ENCODE assay signal across 18 cellular contexts in genomic region chr15:49492151-49492550, GRCh38.
DNase-seq lines count a peak whose midpoint lies in the region; ATAC-seq and TF ChIP-seq lines count a peak whose summit lies in the region.
"Had no signal": no experiment of that assay in that cellular context is flagged by ENCODE, and none has a peak within 500 bp of the region (broad histone marks: within the 10 kb centered on the region; RNA-seq: fewer than 3 reads in every experiment).

No MANE protein-coding gene starts in this region.

- no peak overlapping the region for H2AK9ac ChIP-seq in IMR-90 (replicated peaks; ENCODE audit: low read depth, low read length, poor library complexity)

- H3K4me2 ChIP-seq in IMR-90 (ENCODE audit: low read depth, low read length) (no peak overlapping the region), mammary epithelial cell (ENCODE audit: insufficient read depth, low read depth, low read length) (no peak overlapping the region)
- H3K4me2 ChIP-seq: A549, GM23338 had no signal

- no peak for TF ChIP-seq RAD21 in IMR-90 (IDR thresholded peaks at IDR 0.05; ENCODE audit: low read length)

- peaks cover under 1% of the 10 kb centered on the region; the same call in 1 of the 2 replicates for H3K9me1 ChIP-seq in IMR-90 (ENCODE audit: insufficient read depth, low read length)

- H3K9me3 ChIP-seq in IMR-90 (ENCODE audit: control insufficient read depth, insufficient read depth, low read length), result no peaks in the 10 kb centered on the region
- no peaks in the 10 kb centered on the region for H3K9me3 ChIP-seq in mammary epithelial cell (replicated peaks; ENCODE audit: insufficient read depth, low read length)
- no peaks in the 10 kb centered on the region for H3K9me3 ChIP-seq in effector memory CD4-positive, alpha-beta T cell (ENCODE audit: control insufficient read depth, low read length)
- H3K9me3 ChIP-seq: A549, Caco-2 had no signal

- H4K20me1 ChIP-seq in IMR-90 (ENCODE audit: insufficient read depth, low read length), result no peaks in the 10 kb centered on the region
- H4K20me1 ChIP-seq in mammary epithelial cell (ENCODE audit: insufficient read depth, low read length), result no peaks in the 10 kb centered on the region

- H3K4ac ChIP-seq in IMR-90 (ENCODE audit: low read depth, low read length), result no peak overlapping the region

- POLR2A ChIA-PET in IMR-90 (lab: Charles Lee; ENCODE audit: unreplicated experiment), result no interaction called here

- H4K5ac ChIP-seq in IMR-90 (ENCODE audit: low read depth, low read length), result peak overlapping the region; percentile 49; the same call in 1 of the 2 replicates

- no peaks in the 10 kb centered on the region for H3K79me2 ChIP-seq in ACC112 (ENCODE audit: control insufficient read depth, insufficient read depth, low read length, unreplicated experiment)
- H3K79me2 ChIP-seq in mammary epithelial cell (ENCODE audit: insufficient read depth, low read length), result no peaks in the 10 kb centered on the region

- no TSS peak for BruUV-seq in IMR-90 (replicated peaks; lab: Mats Ljungman, UMichigan)
- BruUV-seq in mammary epithelial cell (replicated peaks; lab: Mats Ljungman, UMichigan), result no TSS peak

- TF ChIP-seq CTCF in IMR-90 (conservative IDR thresholded peaks at IDR 0.05; ENCODE audit: low read depth, low read length) (no peak), mammary epithelial cell (conservative IDR thresholded peaks at IDR 0.05 in 1 of 2, IDR thresholded peaks at IDR 0.05 in 1 of 2; ENCODE audit: extremely low read depth in 1 of 2, insufficient read depth in 1 of 2, low read depth in 1 of 2, low read length in 2 of 2) (no peak)

- no peak overlapping the region for H3K23ac ChIP-seq in IMR-90 (ENCODE audit: low read depth, low read length)

- no peak overlapping the region for H2AK5ac ChIP-seq in IMR-90 (ENCODE audit: low read depth, low read length)

- intact Hi-C loops in IMR-90 (cut with micrococcal nuclease), result loop anchor here (5.0 kb wide), 2 partner anchors 130 to 355 kb away; partner anchors contain the start of genes DTWD1 and FAM227B
- intact Hi-C loops in mammary epithelial cell (cut with micrococcal nuclease), result loop anchor here (2.0 kb wide), 1 partner anchor 129 kb away; the partner anchor contains the start of genes DTWD1 and FAM227B
- intact Hi-C loops in left cardiac atrium (cut with DNase I), result no loop called here

- in situ Hi-C loops in IMR-90 (cut with MboI; ENCODE audit: low sequenced_read_pairs), result no loop called here
- in situ Hi-C loops in mammary epithelial cell (cut with MboI; ENCODE audit: low sequenced_read_pairs in 2 of 2), result no loop called here

- ATAC-seq in IMR-90 (ENCODE audit: low read depth) (no peak), left cardiac atrium (no peak), GM21723 (IDR thresholded peaks at IDR 0.05; ENCODE audit: unreplicated experiment) (no peak)
- ATAC-seq: A549, GM23338, HCT116 had no signal

- no peak overlapping the region for H3K14ac ChIP-seq in IMR-90 (replicated peaks; ENCODE audit: low read depth, low read length)

- no peak for TF ChIP-seq POLR2A in IMR-90 (IDR thresholded peaks at IDR 0.05; ENCODE audit: low read depth, low read length)

- peaks cover 53% of the 10 kb centered on the region for H3K4me1 ChIP-seq in ACC112 (ENCODE audit: control insufficient read depth, insufficient read depth, low read length, unreplicated experiment)
- peaks cover 9% of the 10 kb centered on the region for H3K4me1 ChIP-seq in IMR-90 (ENCODE audit: control insufficient read depth, insufficient read depth, low read length)
- H3K4me1 ChIP-seq in mammary epithelial cell (ENCODE audit: insufficient read depth, low read length), result no peaks in the 10 kb centered on the region
- no peaks in the 10 kb centered on the region for H3K4me1 ChIP-seq in effector memory CD4-positive, alpha-beta T cell (ENCODE audit: control insufficient read depth, insufficient read depth, low read length, poor library complexity, severe bottlenecking)
- H3K4me1 ChIP-seq: Caco-2 had no signal

- H2BK15ac ChIP-seq in IMR-90 (ENCODE audit: low read depth, low read length), result no peak overlapping the region

- H3K27ac ChIP-seq in ACC112 (ENCODE audit: low read depth, low read length) (peak overlapping the region; percentile 91), IMR-90 (ENCODE audit: insufficient read depth, low read length) (peak overlapping the region; percentile 9; the same call in 1 of the 2 replicates), mammary epithelial cell (ENCODE audit: insufficient read depth, low read depth, low read length) (no peak overlapping the region)
- H3K27ac ChIP-seq in effector memory CD4-positive, alpha-beta T cell (ENCODE audit: insufficient read depth, low read length, poor library complexity, severe bottlenecking), result no peak overlapping the region
- H3K27ac ChIP-seq: 22Rv1, A549 had no signal

- H3K9ac ChIP-seq in IMR-90 (ENCODE audit: low read depth, low read length) (no peak overlapping the region), mammary epithelial cell (ENCODE audit: insufficient read depth, low read length) (no peak overlapping the region)

- no peak overlapping the region for H3K56ac ChIP-seq in IMR-90 (ENCODE audit: extremely low read depth, insufficient read depth, low read length)

- H2AFZ ChIP-seq in ACC112 (ENCODE audit: low read length, unreplicated experiment) (no peak overlapping the region), IMR-90 (replicated peaks; ENCODE audit: low read length, poor library complexity) (no peak overlapping the region), mammary epithelial cell (ENCODE audit: low read depth, low read length) (no peak overlapping the region)
- H2AFZ ChIP-seq: GM23338 had no signal

- DNase-seq in IMR-90 (no peak), amniotic epithelial cell (ENCODE audit: low read depth) (peak; percentile 34), fibroblast of peridontal ligament (ENCODE audit: extremely low read depth) (peak; percentile 19), mammary epithelial cell (no peak), left cardiac atrium (no peak)
- DNase-seq in effector memory CD4-positive, alpha-beta T cell, result no peak
- DNase-seq: C1 segment of cervical spinal cord; Caco-2; CD4-positive, alpha-beta memory T cell; DMS153; DND-41; H9 had no signal

- CTCF ChIA-PET in IMR-90 (lab: Yijun Ruan, JAX), result no interaction called here
- CTCF ChIA-PET in mammary epithelial cell (lab: Charles Lee; ENCODE audit: low non-redundant PET), result no interaction called here

- peak overlapping the region; percentile 38; the same call in 1 of the 2 replicates for H2BK20ac ChIP-seq in IMR-90 (ENCODE audit: low read depth, low read length)

- no peaks in the 10 kb centered on the region for H3K36me3 ChIP-seq in ACC112 (ENCODE audit: insufficient read depth, low read length)
- H3K36me3 ChIP-seq in IMR-90 (ENCODE audit: control insufficient read depth, insufficient read depth, low read length), result peaks cover 4% of the 10 kb centered on the region; the same call in 1 of the 2 replicates
- no peaks in the 10 kb centered on the region for H3K36me3 ChIP-seq in mammary epithelial cell (ENCODE audit: insufficient read depth, low read length)
- no peaks in the 10 kb centered on the region for H3K36me3 ChIP-seq in effector memory CD4-positive, alpha-beta T cell (ENCODE audit: control insufficient read depth, insufficient read depth, low read length)

- H3K79me1 ChIP-seq in IMR-90 (ENCODE audit: low read depth in 1 of 2, low read length in 2 of 2), result no peaks in the 10 kb centered on the region

- H2BK5ac ChIP-seq in IMR-90 (ENCODE audit: low read depth, low read length, poor library complexity, severe bottlenecking), result peak overlapping the region; percentile 92

- no peak overlapping the region for H4K91ac ChIP-seq in IMR-90 (ENCODE audit: insufficient read depth, low read depth, low read length)

- no CpG with 5 or more reads among the region's 2 CpGs for WGBS in IMR-90 (ENCODE audit: extremely low coverage in 2 of 2, insufficient read length in 1 of 2), 2 experiments
- 96% methylated on average over 2 of the region's 2 CpGs for WGBS in mammary epithelial cell (ENCODE audit: low coverage, missing lambda C conversion rate)

- no peak overlapping the region; a peak in 1 of 4 replicates for H4K8ac ChIP-seq in IMR-90 (ENCODE audit: low read depth in 2 of 2, low read length in 2 of 2)

- dilution Hi-C loops in IMR-90 (cut with HindIII; ENCODE audit: low sequenced_read_pairs, unreplicated experiment) (no loop called here), mammary epithelial cell (cut with HindIII; ENCODE audit: low sequenced_read_pairs) (no loop called here)

- peak overlapping the region; percentile 42; the same call in 1 of the 2 replicates for H3K18ac ChIP-seq in IMR-90 (ENCODE audit: low read depth, low read length)

- no peak overlapping the region for H2BK120ac ChIP-seq in IMR-90 (ENCODE audit: low read depth, low read length)

- H3K27me3 ChIP-seq in ACC112 (ENCODE audit: insufficient read depth, low read length) (no peaks in the 10 kb centered on the region), IMR-90 (ENCODE audit: control insufficient read depth, insufficient read depth, low read length) (no peaks in the 10 kb centered on the region), mammary epithelial cell (ENCODE audit: insufficient read depth, low read length) (no peaks in the 10 kb centered on the region)
- H3K27me3 ChIP-seq in effector memory CD4-positive, alpha-beta T cell (replicated peaks; ENCODE audit: control insufficient read depth, insufficient read depth, low read length, poor library complexity, severe bottlenecking), result no peaks in the 10 kb centered on the region

- H3K4me3 ChIP-seq in ACC112 (ENCODE audit: low read depth, low read length) (no peak overlapping the region), IMR-90 (ENCODE audit: insufficient read depth, low read depth, low read length) (no peak overlapping the region), mammary epithelial cell (replicated peaks in 1 of 3; ENCODE audit: insufficient read depth in 1 of 3, low read depth in 2 of 3, low read length in 3 of 3) (no peak overlapping the region)
- H3K4me3 ChIP-seq in effector memory CD4-positive, alpha-beta T cell (ENCODE audit: insufficient read depth, low read depth, low read length, poor library complexity, severe bottlenecking), result no peak overlapping the region
- H3K4me3 ChIP-seq: A549, GM23338 had no signal

TF ChIP-seq in IMR-90, 13 proteins besides CTCF, POLR2A, EP300 and RAD21 (continues in another document):
- no peak for TF ChIP-seq BHLHE40 (IDR thresholded peaks at IDR 0.05; ENCODE audit: low read depth, low read length)
- no peak for TF ChIP-seq ELK1 (IDR thresholded peaks at IDR 0.05; ENCODE audit: borderline replicate concordance, low read depth, low read length)
- TF ChIP-seq MAFK (IDR thresholded peaks at IDR 0.05; ENCODE audit: low read depth, low read length), result no peak
- TF ChIP-seq CHD1 (IDR thresholded peaks at IDR 0.05; ENCODE audit: low read depth, low read length), result no peak

Comparison
In these comparisons a context has a peak if more than half of its experiments do, and no peak if none do; other contexts are left out.
1. H3K27ac ChIP-seq: peak in ACC112 (single experiment) and IMR-90 (single experiment); none in mammary epithelial cell (single experiment) and effector memory CD4-positive, alpha-beta T cell (single experiment).
2. DNase-seq: peak in amniotic epithelial cell (single experiment) and fibroblast of peridontal ligament (single experiment); none in IMR-90 (single experiment), mammary epithelial cell (single experiment), left cardiac atrium (single experiment) and effector memory CD4-positive, alpha-beta T cell (0 of 3).
3. intact Hi-C loops: an anchor here in IMR-90 (5.0 kb wide) and mammary epithelial cell (2.0 kb wide); none called in left cardiac atrium.